ENCODE assay signal across 8 cellular contexts in genomic region chr6:75563032-75563431, GRCh38. TPM values are rescaled to one million over a fixed set of nuclear protein-coding genes. Genes with fewer than 3 reads are reported as not detected.
DNase-seq lines count a peak whose midpoint lies in the region; ATAC-seq and TF ChIP-seq lines count a peak whose summit lies in the region.

No MANE protein-coding gene starts in this region.

- peak; percentile 17 for DNase-seq in AG08395 (ENCODE audit: low spot score)
- DNase-seq in GM13976 (ENCODE audit: low spot score), result peak; percentile 28
- peak; percentile 13 to 55 for DNase-seq in NCI-H524 (lab: John Stamatoyannopoulos, UW)
- DNase-seq in dermis microvascular lymphatic vessel endothelial cell (ENCODE audit: low read depth in 2 of 2), result peak; percentile 24 to 68
- DNase-seq in smooth muscle cell (lab: John Stamatoyannopoulos, UW; ENCODE audit: unreplicated experiment), result no peak
- DNase-seq in NOMO-1 treated with DMSO at 0.1 percent for 48 hours (lab: John Stamatoyannopoulos, UW; ENCODE audit: unreplicated experiment), result no peak
- DNase-seq in activated T-cell treated with anti-CD3 and anti-CD28 coated beads for 4 hours, result no peak

- H3K4me2 ChIP-seq in smooth muscle cell, result no peak overlapping the region

- H4K20me1 ChIP-seq in smooth muscle cell (ENCODE audit: low read depth), result no peaks in the 10 kb centered on the region

- H3K4me3 ChIP-seq in smooth muscle cell, result no peak overlapping the region

- no peaks in the 10 kb centered on the region for H3K4me1 ChIP-seq in smooth muscle cell (ENCODE audit: low read depth)

- H3K9me3 ChIP-seq in smooth muscle cell (replicated peaks; ENCODE audit: low read depth), result no peaks in the 10 kb centered on the region

- H2AFZ ChIP-seq in smooth muscle cell (ENCODE audit: low read depth), result no peak overlapping the region

- no peak overlapping the region for H3K27ac ChIP-seq in smooth muscle cell (ENCODE audit: low read depth)

- ATAC-seq in HG02642 (IDR thresholded peaks at IDR 0.05; ENCODE audit: poor library complexity, unreplicated experiment), result peak; percentile 89

- no peaks in the 10 kb centered on the region for H3K27me3 ChIP-seq in smooth muscle cell (ENCODE audit: low read depth)

- in situ Hi-C loops in GM13976 (cut with MboI; ENCODE audit: low sequenced_read_pairs, unreplicated experiment), result no loop called here

- TF ChIP-seq CTCF in GM13976 (IDR thresholded peaks at IDR 0.05; ENCODE audit: borderline replicate concordance, control extremely low read depth, extremely low read depth, insufficient read depth, missing control alignments) (peak; percentile 28), smooth muscle cell (IDR thresholded peaks at IDR 0.05; ENCODE audit: borderline replicate concordance, insufficient read depth, poor library complexity, severe bottlenecking) (peak; percentile 30)

- H3F3A ChIP-seq in smooth muscle cell (ENCODE audit: low read depth), result no peaks in the 10 kb centered on the region

- WGBS in smooth muscle cell (ENCODE audit: low lambda C conversion rate), result 25% methylated on average over 1 of the region's 1 CpG

- no peaks in the 10 kb centered on the region for H3K79me2 ChIP-seq in smooth muscle cell (ENCODE audit: low read depth)

- H3K36me3 ChIP-seq in smooth muscle cell (ENCODE audit: low read depth), result no peaks in the 10 kb centered on the region

- H3K9ac ChIP-seq in smooth muscle cell (ENCODE audit: low read depth), result no peak overlapping the region

RNA-seq across cellular contexts. Expression of gene SENP6, which starts 38.6 kb away (rescaled TPM):
- 34.1 and 37.8 TPM in 2 replicates for total RNA-seq in dermis microvascular lymphatic vessel endothelial cell
- 126 and 130 TPM in 2 replicates for total RNA-seq in smooth muscle cell
- polyA plus RNA-seq in smooth muscle cell, result 45.0 and 50.2 TPM in 2 replicates

Comparison
In these comparisons a context has a peak if more than half of its experiments do, and no peak if none do; other contexts are left out.
1. DNase-seq: peak in AG08395 (single experiment), GM13976 (single experiment), NCI-H524 (2 of 2) and dermis microvascular lymphatic vessel endothelial cell (2 of 2); none in smooth muscle cell (single experiment), NOMO-1 treated with DMSO at 0.1 percent for 48 hours (single experiment) and activated T-cell treated with anti-CD3 and anti-CD28 coated beads for 4 hours (single experiment).